1 cellular context compared by ENCODE assay signal in genomic region chr22:28791841-28792490, GRCh38.
TF ChIP-seq lines count a peak whose summit lies in the region.

No MANE protein-coding gene starts in this region.

TF ChIP-seq in SK-N-SH, 30 proteins besides CTCF, POLR2A, EP300 and RAD21 (continued from another document):
- no peak for TF ChIP-seq RXRA (IDR thresholded peaks at IDR 0.05; ENCODE audit: borderline replicate concordance, low read depth)
- no peak for TF ChIP-seq EZH2phosphoT487 (IDR thresholded peaks at IDR 0.05; ENCODE audit: borderline replicate concordance, low read depth)
- no peak for TF ChIP-seq GABPA (IDR thresholded peaks at IDR 0.05; ENCODE audit: low read depth)
